In the genomic region with DNA sequence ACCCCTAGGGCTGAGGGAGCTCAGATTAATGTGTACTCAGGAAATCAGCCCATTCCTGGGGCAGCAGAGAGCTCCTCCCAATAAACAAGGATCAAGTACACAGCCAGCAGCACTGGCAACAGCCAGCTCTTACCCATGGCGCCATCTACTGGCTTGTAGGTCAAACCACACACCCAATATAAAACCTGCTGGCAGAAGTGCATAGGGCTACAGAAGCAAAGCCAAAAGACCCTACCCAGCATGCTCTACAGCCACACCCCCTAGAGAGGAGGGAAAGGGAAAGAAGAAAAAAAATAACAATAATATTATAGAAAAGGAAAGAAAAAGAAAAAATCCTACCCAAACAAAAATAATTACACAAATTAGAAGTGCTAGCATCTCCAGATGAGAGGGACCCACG, we compare ENCODE assay signal across 7 cellular contexts.
DNase-seq lines count a peak whose midpoint lies in the region; ATAC-seq and TF ChIP-seq lines count a peak whose summit lies in the region.
"Not testable (repeated sequence)": the region's sequence is repeated elsewhere in the genome, so short reads cannot be mapped to it uniquely, and the experiment has no call there.

No MANE protein-coding gene starts in this region.

- peak overlapping the region; percentile 83 for H3K4me3 Mint-ChIP-seq in mesothelial cell of epicardium

- H3K9me3 ChIP-seq in heart left ventricle, sigmoid colon: not testable (repeated sequence)

- not testable (repeated sequence) for H3K27ac ChIP-seq in heart left ventricle, sigmoid colon

- not testable (repeated sequence) for H3K4me1 Mint-ChIP-seq in mesothelial cell of epicardium

- not testable (repeated sequence) for TF ChIP-seq POLR2A in heart left ventricle (IDR thresholded peaks at IDR 0.05); sigmoid colon (IDR thresholded peaks at IDR 0.05)

- peak; percentile 38 for TF ChIP-seq CTCF in WI38 (IDR thresholded peaks at IDR 0.05; ENCODE audit: low read depth, low read length)
- TF ChIP-seq CTCF in heart left ventricle (IDR thresholded peaks at IDR 0.05) = peak in 11 of 12 donors; percentile 11 to 60 (median 34)
- TF ChIP-seq CTCF in mesothelial cell of epicardium (IDR thresholded peaks at IDR 0.05; ENCODE audit: unreplicated experiment) = peak; percentile 41
- peak in 2 of 4 experiments; percentile 27 to 53 for TF ChIP-seq CTCF in sigmoid colon (IDR thresholded peaks at IDR 0.05)

- H3K27me3 ChIP-seq in heart left ventricle, sigmoid colon: not testable (repeated sequence)

- H3K27ac Mint-ChIP-seq in mesothelial cell of epicardium = peak overlapping the region; percentile 23

- not testable (repeated sequence) for H3K27me3 Mint-ChIP-seq in mesothelial cell of epicardium (ENCODE audit: low read depth)

- ATAC-seq in heart left ventricle = not testable (repeated sequence)

- DNase-seq in ELR (ENCODE audit: low read depth) (peak; percentile 26), cerebellar cortex (ENCODE audit: low spot score) (peak; percentile 66)
- DNase-seq in heart left ventricle; mesothelial cell of epicardium (ENCODE audit: low spot score in 2 of 2, unreplicated experiment in 2 of 2); sigmoid colon: not testable (repeated sequence)

- not testable (repeated sequence) for TF ChIP-seq EP300 in Ishikawa (IDR thresholded peaks at IDR 0.05; ENCODE audit: borderline replicate concordance); sigmoid colon (IDR thresholded peaks at IDR 0.05)

- intact Hi-C loops in heart left ventricle (cut with DNase I) = loop anchor here in 3 of 10 donors (5.0 to 10.0 kb wide), 2 partner anchors 274 to 276 kb away; no protein-coding TSS in a partner anchor
- intact Hi-C loops in sigmoid colon (cut with DNase I) = loop anchor here (5.0 kb wide), 1 partner anchor 46 kb away; a partner anchor contains a TSS

- peak overlapping the region; percentile 14 for H3K4me3 ChIP-seq in WI38 (ENCODE audit: low read depth, low read length)
- H3K4me3 ChIP-seq in heart left ventricle = peak overlapping the region in 11 of 12 donors; percentile 8 to 59 (median 41)
- peak overlapping the region; percentile 16 to 41 (median 36) for H3K4me3 ChIP-seq in sigmoid colon

- H3K4me1 ChIP-seq in heart left ventricle, sigmoid colon: not testable (repeated sequence)

- not testable (repeated sequence) for H3K9me3 Mint-ChIP-seq in mesothelial cell of epicardium

- H3K36me3 ChIP-seq in heart left ventricle, sigmoid colon: not testable (repeated sequence)

- TF ChIP-seq RAD21 in Ishikawa (IDR thresholded peaks at IDR 0.05; ENCODE audit: low read depth) = peak; percentile 20; the same call in 1 of the 2 replicates

- not testable (repeated sequence) for H3K36me3 Mint-ChIP-seq in mesothelial cell of epicardium

- WGBS in heart left ventricle, 4 donors = 33 to 47% (median 40%) methylated on average over 2 of the region's 2 CpGs
- WGBS in sigmoid colon, 2 donors = 32 to 41% methylated on average over 2 of the region's 2 CpGs
